ENCODE assay signal across 16 cellular contexts in the genomic region with DNA sequence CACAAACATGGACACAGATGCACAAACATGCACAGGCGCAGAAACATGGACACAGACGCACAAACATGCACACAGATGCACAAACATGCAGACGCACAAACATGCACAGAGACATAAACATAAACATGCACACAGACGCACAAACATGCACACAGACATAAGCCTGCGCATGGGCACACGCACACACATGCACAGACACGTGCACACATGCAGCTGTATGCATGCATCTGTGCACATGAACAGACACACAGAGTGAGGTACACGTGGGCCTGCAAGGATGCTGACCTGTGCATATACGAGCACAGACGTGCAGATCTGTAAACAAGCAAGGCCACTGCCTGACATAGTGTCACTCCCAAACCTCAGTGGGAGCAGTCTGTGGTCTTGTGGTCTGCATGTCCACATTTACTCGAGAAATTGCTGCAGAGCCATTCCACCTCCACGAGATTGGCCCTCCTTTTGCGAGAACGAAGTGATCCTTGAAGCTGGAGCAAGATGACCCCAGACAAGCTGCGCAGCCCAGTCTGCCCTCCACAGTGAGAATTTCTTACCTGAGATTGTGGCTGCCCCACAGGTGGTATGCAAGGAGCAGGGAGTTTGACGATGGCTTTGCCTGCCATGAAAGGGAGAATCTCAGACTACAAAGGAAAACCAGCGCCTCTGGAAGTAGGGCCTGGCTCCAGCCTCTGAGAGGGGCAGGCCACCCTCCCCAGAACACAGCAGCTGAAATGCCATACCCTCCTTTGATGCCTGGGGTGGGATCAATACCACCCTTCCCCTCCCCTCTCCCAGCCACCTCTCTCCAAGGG.
DNase-seq lines count a peak whose midpoint lies in the region; ATAC-seq, FAIRE-seq and TF ChIP-seq lines count a peak whose summit lies in the region.
"Had no signal": no experiment of that assay in that cellular context is flagged by ENCODE, and none has a peak within 500 bp of the region (broad histone marks: within the 10 kb centered on the region; RNA-seq: fewer than 3 reads in every experiment).

No MANE protein-coding gene starts in this region.

- WGBS in GM12878 (ENCODE audit: insufficient coverage, insufficient replicate concordance, low lambda C conversion rate, missing lambda C conversion rate), result 66% methylated on average over 16 of the region's 17 CpGs
- WGBS in trophoblast cell (ENCODE audit: extremely low coverage, insufficient coverage, insufficient read length), result no CpG with 5 or more reads among the region's 17 CpGs

- H3K23ac ChIP-seq in trophoblast cell (ENCODE audit: low read length), result peak overlapping the region; percentile 22

- no peak for TF ChIP-seq POLR2A in GM12878 (IDR thresholded peaks at IDR 0.05; ENCODE audit: low read depth, low read length)

- no peak overlapping the region for H3K18ac ChIP-seq in trophoblast cell (ENCODE audit: low read length)

- H3K4me3 ChIP-seq in DND-41 (ENCODE audit: low read depth in 1 of 2, low read length in 2 of 2), result no peak overlapping the region
- H3K4me3 ChIP-seq in GM12878, result no peak overlapping the region
- peak overlapping the region; percentile 42 for H3K4me3 ChIP-seq in trophoblast cell (ENCODE audit: low read depth, low read length)
- H3K4me3 ChIP-seq: A549, PC-9 had no signal

- no peak overlapping the region for H2AK5ac ChIP-seq in trophoblast cell (ENCODE audit: low read length)

- no peak overlapping the region for H3K9ac ChIP-seq in DND-41 (ENCODE audit: low read depth, low read length)
- H3K9ac ChIP-seq in GM12878 (ENCODE audit: control insufficient read depth, insufficient read depth, low read length), result no peak overlapping the region
- no peak overlapping the region for H3K9ac ChIP-seq in trophoblast cell (ENCODE audit: low read length)

- no peak overlapping the region for H2BK12ac ChIP-seq in trophoblast cell (ENCODE audit: low read length)

- no peak overlapping the region for H2AFZ ChIP-seq in DND-41 (ENCODE audit: low read depth, low read length)
- H2AFZ ChIP-seq in GM12878 (ENCODE audit: control insufficient read depth, low read depth, low read length), result no peak overlapping the region
- no peak overlapping the region for H2AFZ ChIP-seq in trophoblast cell (ENCODE audit: insufficient read depth, low read length, poor library complexity)
- H2AFZ ChIP-seq: PC-9 had no signal

- H3K9me3 ChIP-seq in DND-41 (ENCODE audit: insufficient read depth, low read length, severe bottlenecking) (no peaks in the 10 kb centered on the region), GM12878 (replicated peaks; ENCODE audit: control insufficient read depth, insufficient read depth, low read length) (no peaks in the 10 kb centered on the region; the same call in 2 of the 3 replicates), trophoblast cell (ENCODE audit: insufficient read depth, low read depth, low read length) (peaks cover 12% of the 10 kb centered on the region)
- H3K9me3 ChIP-seq: A549 had no signal

- no peak overlapping the region for H4K12ac ChIP-seq in trophoblast cell (ENCODE audit: low read depth, low read length)

- RAD21 ChIA-PET in GM12878 (lab: Charles Lee; ENCODE audit: unreplicated experiment), result no interaction called here

- H3K27me3 ChIP-seq in DND-41 (ENCODE audit: insufficient read depth, low read length, poor library complexity), result no peaks in the 10 kb centered on the region
- H3K27me3 ChIP-seq in GM12878 (replicated peaks in 1 of 2; ENCODE audit: control insufficient read depth in 2 of 2, insufficient read depth in 2 of 2, low read length in 1 of 2), result no peaks in the 10 kb centered on the region
- H3K27me3 ChIP-seq in trophoblast cell (ENCODE audit: insufficient read depth, low read length), result no peaks in the 10 kb centered on the region

- H3K4ac ChIP-seq in trophoblast cell (ENCODE audit: low read depth, low read length), result no peak overlapping the region

- H4K20me1 ChIP-seq in DND-41 (ENCODE audit: insufficient read depth, low read length) (no peaks in the 10 kb centered on the region; the same call in 1 of the 2 replicates), GM12878 (ENCODE audit: control insufficient read depth, insufficient read depth) (no peaks in the 10 kb centered on the region)

- H3K4me1 ChIP-seq in DND-41 (ENCODE audit: insufficient read depth, low read length), result no peaks in the 10 kb centered on the region
- H3K4me1 ChIP-seq in GM12878 (ENCODE audit: control insufficient read depth, insufficient read depth, low read length), result no peaks in the 10 kb centered on the region
- peaks cover 0 to 3% of the 10 kb centered on the region in 2 experiments for H3K4me1 ChIP-seq in trophoblast cell (ENCODE audit: control insufficient read depth in 1 of 2, insufficient read depth in 2 of 2, low read length in 2 of 2)
- H3K4me1 ChIP-seq: A549 had no signal

- no peak overlapping the region for H3K14ac ChIP-seq in trophoblast cell (ENCODE audit: low read length)

- no TSS peak for BruUV-seq in GM12878 (replicated peaks; lab: Mats Ljungman, UMichigan)

- H2BK120ac ChIP-seq in trophoblast cell (ENCODE audit: insufficient read depth, low read length, poor library complexity), result no peak overlapping the region

- H3K4me2 ChIP-seq in DND-41 (ENCODE audit: insufficient read depth, low read length), result no peak overlapping the region
- no peak overlapping the region for H3K4me2 ChIP-seq in GM12878 (ENCODE audit: control insufficient read depth, insufficient read depth)
- H3K4me2 ChIP-seq in trophoblast cell (ENCODE audit: low read length), result no peak overlapping the region
- H3K4me2 ChIP-seq: A549, PC-9 had no signal

- SMC1A ChIA-PET in GM12878 (lab: Charles Lee; ENCODE audit: uncharacterized antibody, unreplicated experiment), result no interaction called here

- H3K36me3 ChIP-seq in DND-41 (ENCODE audit: insufficient read depth, low read length), result no peaks in the 10 kb centered on the region
- no peaks in the 10 kb centered on the region for H3K36me3 ChIP-seq in GM12878 (ENCODE audit: control insufficient read depth in 2 of 2, insufficient read depth in 2 of 2, low read length in 1 of 2)
- H3K36me3 ChIP-seq in trophoblast cell (ENCODE audit: control insufficient read depth in 1 of 2, insufficient read depth in 2 of 2, low read length in 2 of 2), result peaks cover 0 to 3% of the 10 kb centered on the region in 2 experiments

- H3K27ac ChIP-seq in DND-41 (ENCODE audit: low read length) (no peak overlapping the region), GM12878 (ENCODE audit: control insufficient read depth, insufficient read depth) (no peak overlapping the region), trophoblast cell (ENCODE audit: low read depth, low read length) (no peak overlapping the region)
- H3K27ac ChIP-seq: A549, C4-2B, PC-9 had no signal

- TF ChIP-seq CTCF in DND-41 (IDR thresholded peaks at IDR 0.05; ENCODE audit: borderline replicate concordance, extremely low read depth, low read length, poor library complexity, severe bottlenecking) (no peak), GM12878 (IDR thresholded peaks at IDR 0.05 in 2 of 3, conservative IDR thresholded peaks at IDR 0.05 in 1 of 3; ENCODE audit: control insufficient read depth in 2 of 3, extremely low read depth in 1 of 3, insufficient read depth in 1 of 3, low read depth in 3 of 3, low read length in 3 of 3) (no peak)

- no peak for DNase-seq in DND-41
- peak; percentile 67 for DNase-seq in MV-4-11 (lab: John Stamatoyannopoulos, UW)
- no peak for DNase-seq in GM12878 (ENCODE audit: low read depth, low spot score)
- no peak for DNase-seq in trophoblast cell
- no peak for DNase-seq in HTR-8/SVneo (ENCODE audit: insufficient read length, low spot score)
- DNase-seq in NCI-H526 (lab: John Stamatoyannopoulos, UW), result no peak
- DNase-seq: EL, KG1, NCI-H187 treated with DMSO at 0.1 percent for 48 hours, NCI-H69, PC-9, SW 1271 had no signal

- intact Hi-C loops in GM12878 (cut with micrococcal nuclease; ENCODE audit: unreplicated experiment), result no loop called here

- no peak for TF ChIP-seq EP300 in GM12878 (IDR thresholded peaks at IDR 0.05; ENCODE audit: borderline replicate concordance in 1 of 2, control insufficient read depth in 1 of 2, low read depth in 2 of 2, low read length in 2 of 2)

- H3K79me2 ChIP-seq in DND-41 (ENCODE audit: insufficient read depth, low read length), result no peaks in the 10 kb centered on the region
- H3K79me2 ChIP-seq in GM12878 (ENCODE audit: control insufficient read depth, insufficient read depth, low read length), result no peaks in the 10 kb centered on the region
- no peaks in the 10 kb centered on the region for H3K79me2 ChIP-seq in trophoblast cell (ENCODE audit: control insufficient read depth, insufficient read depth, low read length, poor library complexity)

- no peak overlapping the region for H4K91ac ChIP-seq in trophoblast cell (ENCODE audit: low read depth, low read length)

- 0 out of 3 replicates have a peak, but pooled peaks have one; percentile 44 for ATAC-seq in DND-41 (ENCODE audit: insufficient read depth, low read depth)
- no peak for ATAC-seq in GM12878
- ATAC-seq in GM19328 (IDR thresholded peaks at IDR 0.05; ENCODE audit: unreplicated experiment), result no peak
- ATAC-seq: A549 had no signal

- TF ChIP-seq RAD21 in GM12878 (IDR thresholded peaks at IDR 0.05; ENCODE audit: insufficient read depth, low read depth, low read length), result no peak

- no peak overlapping the region for H4K8ac ChIP-seq in trophoblast cell (ENCODE audit: low read depth, low read length)

- no peaks in the 10 kb centered on the region for H3K79me1 ChIP-seq in trophoblast cell (ENCODE audit: low read length)

- no peak overlapping the region for H2BK5ac ChIP-seq in trophoblast cell (ENCODE audit: low read depth, low read length, poor library complexity)

- POLR2A ChIA-PET in GM12878 (lab: Charles Lee), result no interaction called here

- in situ Hi-C loops in GM12878 (cut with MboI), result no loop called here

- CTCF ChIA-PET in GM12878 (lab: Yijun Ruan, JAX), result no interaction called here

- FAIRE-seq in GM12878 (lab: Jason Lieb, UNC) (no peak), HTR-8/SVneo (lab: Jason Lieb, UNC) (no peak)
- FAIRE-seq: A549, GM19239 had no signal

TF ChIP-seq in GM12878, 131 proteins besides CTCF, POLR2A, EP300 and RAD21 (continues in another document):
- 0 out of 2 replicates have a peak, but pooled peaks have one; percentile 14 for TF ChIP-seq TCF3 (IDR thresholded peaks at IDR 0.05; ENCODE audit: borderline replicate concordance, insufficient read depth, low read depth, low read length)
- TF ChIP-seq NR2C2 (IDR thresholded peaks at IDR 0.05; ENCODE audit: borderline replicate concordance, control insufficient read depth, insufficient read length, low read depth), result no peak
- TF ChIP-seq, protein P1, sequence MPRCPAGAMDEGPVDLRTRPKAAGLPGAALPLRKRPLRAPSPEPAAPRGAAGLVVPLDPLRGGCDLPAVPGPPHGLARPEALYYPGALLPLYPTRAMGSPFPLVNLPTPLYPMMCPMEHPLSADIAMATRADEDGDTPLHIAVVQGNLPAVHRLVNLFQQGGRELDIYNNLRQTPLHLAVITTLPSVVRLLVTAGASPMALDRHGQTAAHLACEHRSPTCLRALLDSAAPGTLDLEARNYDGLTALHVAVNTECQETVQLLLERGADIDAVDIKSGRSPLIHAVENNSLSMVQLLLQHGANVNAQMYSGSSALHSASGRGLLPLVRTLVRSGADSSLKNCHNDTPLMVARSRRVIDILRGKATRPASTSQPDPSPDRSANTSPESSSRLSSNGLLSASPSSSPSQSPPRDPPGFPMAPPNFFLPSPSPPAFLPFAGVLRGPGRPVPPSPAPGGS (IDR thresholded peaks at IDR 0.05; ENCODE audit: borderline replicate concordance, insufficient read depth, low read depth, low read length, poor library complexity, severe bottlenecking), result peak; percentile 53
- no peak for TF ChIP-seq SMAD5 (IDR thresholded peaks at IDR 0.05; ENCODE audit: low read depth)
